32 cellular contexts compared by ENCODE assay signal in genomic region chr2:184268900-184269299, GRCh38.
"Had no signal": no experiment of that assay in that cellular context is flagged by ENCODE, and none has a peak within 500 bp of the region (broad histone marks: within the 10 kb centered on the region; RNA-seq: fewer than 3 reads in every experiment).

No MANE protein-coding gene starts in this region.

- H3K27me3 ChIP-seq: MG63, Peyer's patch, SJSA1 had no signal

- H3K27me3 Mint-ChIP-seq: T-cell had no signal

- H3K4me3 Mint-ChIP-seq: T-cell had no signal

- H3K4me2 ChIP-seq: SK-N-SH had no signal

- H3K27ac ChIP-seq: Peyer's patch, SJSA1 had no signal

- H3K9me2 ChIP-seq: SK-N-SH had no signal

- H3K9me3 ChIP-seq: MG63, Peyer's patch, SJSA1, SK-N-SH had no signal

- H3K9ac ChIP-seq: SK-N-SH had no signal

- H3K27ac Mint-ChIP-seq: T-cell had no signal

- H3K4me3 ChIP-seq: MG63, Peyer's patch, SJSA1 had no signal

- DNase-seq: Kasumi-1, KG1, MG63, NCI-H1048, NCI-H1092 treated with DMSO at 0.1 percent for 48 hours, NCI-H1105 treated with DMSO at 0.1 percent for 48 hours, NCI-H1417, NCI-H1436, NCI-H146, NCI-H1694, NCI-H187, NCI-H1930, NCI-H2029 treated with DMSO at 0.1 percent for 48 hours, NCI-H2081 treated with DMSO at 0.1 percent for 48 hours, NCI-H2107, NCI-H2171, NCI-H226, NCI-H446 treated with DMSO at 0.1 percent for 48 hours, NCI-H510A treated with DMSO at 0.1 percent for 48 hours, NCI-H524 treated with DMSO at 0.1 percent for 48 hours, NCI-H69, NCI-H748 treated with DMSO at 0.1 percent for 48 hours, NCI-H82, OCI-M1, PC-3, Peyer's patch, Right ventricle myocardium superior, RPMI8226, SHP77 treated with DMSO at 0.1 percent for 48 hours, SK-N-SH, T-cell had no signal

- H3K36me3 Mint-ChIP-seq: T-cell had no signal

- H3K4me1 ChIP-seq: Peyer's patch, SJSA1 had no signal

- H3K4me1 Mint-ChIP-seq: T-cell had no signal

- H3K36me3 ChIP-seq: MG63, Peyer's patch, SJSA1 had no signal
